Comparison of ENCODE assay signal across 1 cellular context in the genomic region with DNA sequence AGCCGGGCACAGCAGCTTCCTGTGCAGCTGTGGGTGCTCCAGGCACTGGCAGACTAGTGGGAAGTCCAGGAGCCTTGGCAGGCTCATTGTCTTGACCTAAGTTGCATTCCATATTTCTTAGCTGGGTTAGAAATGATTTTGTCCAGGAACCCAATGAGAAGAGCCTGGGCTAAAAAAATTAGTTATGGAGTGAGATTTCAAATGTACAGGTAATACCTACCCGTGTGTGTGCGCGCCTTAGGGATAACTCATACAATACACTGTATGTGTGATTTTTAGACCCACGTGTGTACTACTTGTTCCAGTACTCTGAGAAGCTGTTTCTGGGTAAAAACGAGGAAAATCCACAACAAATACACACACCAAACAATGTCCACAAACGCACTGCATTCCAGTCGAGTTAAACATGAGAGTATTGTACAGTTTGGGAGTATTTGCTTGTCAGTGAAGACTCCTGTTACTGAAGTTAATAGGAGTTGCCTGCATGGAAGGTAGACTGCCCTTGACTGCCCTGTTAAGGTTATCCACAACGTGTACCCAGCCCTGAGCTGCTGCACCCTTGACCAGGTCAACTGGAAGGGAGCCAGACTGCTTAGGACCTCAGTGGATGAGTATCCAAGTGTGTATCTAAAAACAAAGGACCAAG.
TF ChIP-seq lines count a peak whose summit lies in the region.

No MANE protein-coding gene starts in this region.

TF ChIP-seq in GM23338, 12 proteins besides CTCF, POLR2A, EP300 and RAD21 (continued from another document):
- TF ChIP-seq, protein P1, sequence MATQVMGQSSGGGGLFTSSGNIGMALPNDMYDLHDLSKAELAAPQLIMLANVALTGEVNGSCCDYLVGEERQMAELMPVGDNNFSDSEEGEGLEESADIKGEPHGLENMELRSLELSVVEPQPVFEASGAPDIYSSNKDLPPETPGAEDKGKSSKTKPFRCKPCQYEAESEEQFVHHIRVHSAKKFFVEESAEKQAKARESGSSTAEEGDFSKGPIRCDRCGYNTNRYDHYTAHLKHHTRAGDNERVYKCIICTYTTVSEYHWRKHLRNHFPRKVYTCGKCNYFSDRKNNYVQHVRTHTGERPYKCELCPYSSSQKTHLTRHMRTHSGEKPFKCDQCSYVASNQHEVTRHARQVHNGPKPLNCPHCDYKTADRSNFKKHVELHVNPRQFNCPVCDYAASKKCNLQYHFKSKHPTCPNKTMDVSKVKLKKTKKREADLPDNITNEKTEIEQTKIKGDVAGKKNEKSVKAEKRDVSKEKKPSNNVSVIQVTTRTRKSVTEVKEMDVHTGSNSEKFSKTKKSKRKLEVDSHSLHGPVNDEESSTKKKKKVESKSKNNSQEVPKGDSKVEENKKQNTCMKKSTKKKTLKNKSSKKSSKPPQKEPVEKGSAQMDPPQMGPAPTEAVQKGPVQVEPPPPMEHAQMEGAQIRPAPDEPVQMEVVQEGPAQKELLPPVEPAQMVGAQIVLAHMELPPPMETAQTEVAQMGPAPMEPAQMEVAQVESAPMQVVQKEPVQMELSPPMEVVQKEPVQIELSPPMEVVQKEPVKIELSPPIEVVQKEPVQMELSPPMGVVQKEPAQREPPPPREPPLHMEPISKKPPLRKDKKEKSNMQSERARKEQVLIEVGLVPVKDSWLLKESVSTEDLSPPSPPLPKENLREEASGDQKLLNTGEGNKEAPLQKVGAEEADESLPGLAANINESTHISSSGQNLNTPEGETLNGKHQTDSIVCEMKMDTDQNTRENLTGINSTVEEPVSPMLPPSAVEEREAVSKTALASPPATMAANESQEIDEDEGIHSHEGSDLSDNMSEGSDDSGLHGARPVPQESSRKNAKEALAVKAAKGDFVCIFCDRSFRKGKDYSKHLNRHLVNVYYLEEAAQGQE (IDR thresholded peaks at IDR 0.05; ENCODE audit: unreplicated experiment), result no peak
- TF ChIP-seq, protein P2, sequence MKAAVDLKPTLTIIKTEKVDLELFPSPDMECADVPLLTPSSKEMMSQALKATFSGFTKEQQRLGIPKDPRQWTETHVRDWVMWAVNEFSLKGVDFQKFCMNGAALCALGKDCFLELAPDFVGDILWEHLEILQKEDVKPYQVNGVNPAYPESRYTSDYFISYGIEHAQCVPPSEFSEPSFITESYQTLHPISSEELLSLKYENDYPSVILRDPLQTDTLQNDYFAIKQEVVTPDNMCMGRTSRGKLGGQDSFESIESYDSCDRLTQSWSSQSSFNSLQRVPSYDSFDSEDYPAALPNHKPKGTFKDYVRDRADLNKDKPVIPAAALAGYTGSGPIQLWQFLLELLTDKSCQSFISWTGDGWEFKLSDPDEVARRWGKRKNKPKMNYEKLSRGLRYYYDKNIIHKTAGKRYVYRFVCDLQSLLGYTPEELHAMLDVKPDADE (IDR thresholded peaks at IDR 0.05), result no peak
- TF ChIP-seq NANOG (IDR thresholded peaks at IDR 0.05; ENCODE audit: borderline replicate concordance) (no peak), EZH2 (IDR thresholded peaks at IDR 0.05; ENCODE audit: low read depth, unreplicated experiment) (no peak)
